In genomic region chr7:128405345-128406146, GRCh38 we compare ENCODE assay signal across 8 cellular contexts. TPM values are rescaled to one million over a fixed set of nuclear protein-coding genes. Genes with fewer than 3 reads are reported as not detected.
DNase-seq lines count a peak whose midpoint lies in the region; ATAC-seq, FAIRE-seq and TF ChIP-seq lines count a peak whose summit lies in the region.

No MANE protein-coding gene starts in this region.

- peak overlapping the region; percentile 25; the same call in 1 of the 2 replicates for H2AFZ ChIP-seq in OCI-LY3 (ENCODE audit: low read depth, low read length)

- H3K79me2 ChIP-seq in OCI-LY3 (ENCODE audit: low read length): peaks cover 28% of the 10 kb centered on the region

- H3K36me3 ChIP-seq in OCI-LY3 (replicated peaks; ENCODE audit: low read depth, low read length) (peaks cover 9% of the 10 kb centered on the region), psoas muscle (ENCODE audit: insufficient read depth in 1 of 2, low read depth in 1 of 2) (peaks cover 0 to 9% of the 10 kb centered on the region in 2 donors)

- ATAC-seq in psoas muscle (no peak), GM18868 (IDR thresholded peaks at IDR 0.05; ENCODE audit: unreplicated experiment) (no peak)

- peak overlapping the region; percentile 86 for H3K4me2 ChIP-seq in OCI-LY3 (ENCODE audit: low read length)

- DNase-seq in NCI-H748 (lab: John Stamatoyannopoulos, UW; ENCODE audit: unreplicated experiment): peak; percentile 69
- DNase-seq in NCI-H748 treated with DMSO at 0.1 percent for 48 hours (lab: John Stamatoyannopoulos, UW): no peak
- peak; percentile 52 for DNase-seq in activated T-helper 9 cell treated with anti-CD3 and anti-CD28 coated beads, Interleukin-2, amount 50 U/mL, for 16 hours (ENCODE audit: low read depth)
- peak in 23 of 42 donors; percentile 10 to 67 (median 49) for DNase-seq in head of caudate nucleus
- DNase-seq in psoas muscle: peak; percentile 60 to 71
- no peak for DNase-seq in HTR-8/SVneo (ENCODE audit: insufficient read length, low spot score)

- FAIRE-seq in HTR-8/SVneo (lab: Jason Lieb, UNC): no peak

- H3K27ac ChIP-seq in OCI-LY3 (ENCODE audit: low read length) (peak overlapping the region; percentile 31; the same call in 1 of the 2 replicates), psoas muscle (no peak overlapping the region)

- peak overlapping the region; percentile 93 for H3K4me3 ChIP-seq in OCI-LY3 (ENCODE audit: low read length)
- H3K4me3 ChIP-seq in psoas muscle: peak overlapping the region; percentile 81

- H3K4me1 ChIP-seq in OCI-LY3 (ENCODE audit: low read length) (peaks cover 44% of the 10 kb centered on the region), psoas muscle (peaks cover 10% of the 10 kb centered on the region)

- 1 to 7% (median 3%) methylated on average over 47 to 100 of the region's 101 CpGs for WGBS in psoas muscle, 3 donors

- peak overlapping the region; percentile 89 for H3K9ac ChIP-seq in OCI-LY3 (ENCODE audit: low read length)

- H3K27me3 ChIP-seq in OCI-LY3 (ENCODE audit: low read depth, low read length): 0 out of 2 replicates have a peak, but pooled peaks cover 3% of the 10 kb centered on the region
- peaks cover 0 to 4% (median 3%) of the 10 kb centered on the region in 3 donors for H3K27me3 ChIP-seq in psoas muscle (ENCODE audit: insufficient read depth in 3 of 3, low read length in 2 of 3)

- TF ChIP-seq CTCF in OCI-LY3 (IDR thresholded peaks at IDR 0.05; ENCODE audit: low read depth, low read length): no peak
- no peak for TF ChIP-seq CTCF in psoas muscle (IDR thresholded peaks at IDR 0.05)

- intact Hi-C loops in head of caudate nucleus (cut with DNase I) (no loop called here), psoas muscle (cut with DNase I) (no loop called here)

- H3K9me3 ChIP-seq in OCI-LY3 (ENCODE audit: insufficient read depth, low read length) (no peaks in the 10 kb centered on the region), psoas muscle (no peaks in the 10 kb centered on the region)

- H4K20me1 ChIP-seq in OCI-LY3 (ENCODE audit: insufficient read depth, low read length): peaks cover 9% of the 10 kb centered on the region; the same call in 1 of the 2 replicates

RNA-seq across cellular contexts. Expression of gene IMPDH1, which starts 4.2 kb away (rescaled TPM):
- total RNA-seq in psoas muscle: 10 to 100 TPM in 1 of 4 donors, 1 to 10 TPM in 3; 6.2 to 10.3 (median 8.6) TPM
- polyA plus RNA-seq in psoas muscle: 1 to 10 TPM; 5.6 to 8.8 (median 6.2) TPM

RNA-seq across cellular contexts. Expression of gene PRRT4, which starts 44.1 kb away (rescaled TPM):
- total RNA-seq in psoas muscle: 10 to 100 TPM in 2 of 4 donors, 1 to 10 TPM in 2; 2.0 to 27.7 (median 8.1) TPM
- 1 to 10 TPM in 2 of 3 donors, under 1 TPM in 1; 0.87 to 3.5 (median 3.0) TPM for polyA plus RNA-seq in psoas muscle

RNA-seq across cellular contexts. Expression of gene HILPDA, which starts 50.1 kb away (rescaled TPM):
- total RNA-seq in psoas muscle: 1 to 10 TPM; 1.9 to 6.0 (median 2.8) TPM
- polyA plus RNA-seq in psoas muscle: 1 to 10 TPM; 4.1 to 9.7 (median 8.5) TPM

Comparison
In these comparisons a context has a peak if more than half of its experiments do, and no peak if none do; other contexts are left out.
1. DNase-seq: peak in NCI-H748 (single experiment), activated T-helper 9 cell treated with anti-CD3 and anti-CD28 coated beads, Interleukin-2, amount 50 U/mL, for 16 hours (single experiment), head of caudate nucleus (23 of 42) and psoas muscle (2 of 2); none in NCI-H748 treated with DMSO at 0.1 percent for 48 hours (single experiment) and HTR-8/SVneo (single experiment).